In genomic region chr3:120495809-120496208, GRCh38 we compare ENCODE assay signal across 1 cellular context.
TF ChIP-seq lines count a peak whose summit lies in the region.

No MANE protein-coding gene starts in this region.

TF ChIP-seq in endothelial cell of umbilical vein, 7 proteins besides CTCF, POLR2A, EP300 and RAD21:
- TF ChIP-seq MAX (IDR thresholded peaks at IDR 0.05; ENCODE audit: insufficient read depth, insufficient read length) (no peak), GATA2 (IDR thresholded peaks at IDR 0.05; ENCODE audit: insufficient read depth, insufficient read length, low read depth, low read length) (no peak), MYC (IDR thresholded peaks at IDR 0.05; ENCODE audit: low read depth, low read length) (no peak), EZH2 (IDR thresholded peaks at IDR 0.05; ENCODE audit: borderline replicate concordance, low read depth, low read length, severe bottlenecking) (no peak), POLR2AphosphoS5 (IDR thresholded peaks at IDR 0.05; ENCODE audit: insufficient read depth, low read depth, low read length) (no peak), FOS (IDR thresholded peaks at IDR 0.05; ENCODE audit: borderline replicate concordance, insufficient read depth, low read length) (no peak), JUN (IDR thresholded peaks at IDR 0.05; ENCODE audit: borderline replicate concordance, insufficient read depth, insufficient read length, low read depth) (no peak)
